1 cellular context compared by ENCODE assay signal in the genomic region with DNA sequence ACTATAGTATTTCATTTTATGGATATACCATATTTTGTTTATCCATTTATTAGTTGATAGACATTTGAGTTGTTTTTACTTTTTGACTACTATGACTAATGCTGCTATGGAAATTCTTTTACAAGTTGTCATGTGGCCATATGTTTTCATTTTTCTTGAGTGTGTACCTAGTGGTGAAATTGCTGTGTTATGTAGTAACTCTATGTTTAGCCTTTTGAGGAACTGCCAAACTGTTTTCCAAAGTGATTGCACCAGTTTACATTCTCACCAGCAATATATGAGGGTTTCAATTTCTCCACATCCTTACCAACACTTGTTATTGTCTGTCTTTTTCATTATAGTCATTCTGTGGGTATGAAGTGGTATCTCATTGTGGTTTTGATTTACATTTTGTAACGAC.
TF ChIP-seq lines count a peak whose summit lies in the region.

No MANE protein-coding gene starts in this region.

TF ChIP-seq in HepG2, 621 proteins besides CTCF, POLR2A, EP300 and RAD21 (continued from another document):
- TF ChIP-seq NR2F1 (CRISPR knock-in tag; IDR thresholded peaks at IDR 0.05) = no peak
